Comparison of ENCODE assay signal across 1 cellular context in genomic region chr9:107213080-107213479, GRCh38.
TF ChIP-seq lines count a peak whose summit lies in the region.

No MANE protein-coding gene starts in this region.

TF ChIP-seq in GM12878, 131 proteins besides CTCF, POLR2A, EP300 and RAD21:
- TF ChIP-seq IRF5 (IDR thresholded peaks at IDR 0.05; ENCODE audit: borderline replicate concordance) (no peak), CEBPZ (IDR thresholded peaks at IDR 0.05; ENCODE audit: low read depth, low read length) (no peak), CREM (IDR thresholded peaks at IDR 0.05; ENCODE audit: low read depth) (no peak), NR2C1 (IDR thresholded peaks at IDR 0.05) (no peak), MYB (IDR thresholded peaks at IDR 0.05; ENCODE audit: borderline replicate concordance, low read depth, low read length) (no peak), ZBTB4 (CRISPR knock-in tag; IDR thresholded peaks at IDR 0.05) (no peak), GABPA (IDR thresholded peaks at IDR 0.05; ENCODE audit: low read depth) (no peak), MEF2A (IDR thresholded peaks at IDR 0.05; ENCODE audit: insufficient read depth, low read depth, low read length) (no peak), BACH1 (IDR thresholded peaks at IDR 0.05; ENCODE audit: borderline replicate concordance) (no peak), SUPT20H (IDR thresholded peaks at IDR 0.05; ENCODE audit: borderline replicate concordance, control insufficient read depth, low read depth, low read length) (no peak), ATF7 (IDR thresholded peaks at IDR 0.05; ENCODE audit: low read depth) (no peak), ZBTB40 (IDR thresholded peaks at IDR 0.05; ENCODE audit: borderline replicate concordance) (no peak), ZBED1 (IDR thresholded peaks at IDR 0.05; ENCODE audit: borderline replicate concordance) (no peak), SUZ12 (IDR thresholded peaks at IDR 0.05; ENCODE audit: unreplicated experiment) (no peak), FOS (IDR thresholded peaks at IDR 0.05; ENCODE audit: borderline replicate concordance, extremely low read depth, insufficient read length) (no peak), SMAD1 (IDR thresholded peaks at IDR 0.05; ENCODE audit: low read depth, partially characterized antibody) (no peak)
